In the genomic region with DNA sequence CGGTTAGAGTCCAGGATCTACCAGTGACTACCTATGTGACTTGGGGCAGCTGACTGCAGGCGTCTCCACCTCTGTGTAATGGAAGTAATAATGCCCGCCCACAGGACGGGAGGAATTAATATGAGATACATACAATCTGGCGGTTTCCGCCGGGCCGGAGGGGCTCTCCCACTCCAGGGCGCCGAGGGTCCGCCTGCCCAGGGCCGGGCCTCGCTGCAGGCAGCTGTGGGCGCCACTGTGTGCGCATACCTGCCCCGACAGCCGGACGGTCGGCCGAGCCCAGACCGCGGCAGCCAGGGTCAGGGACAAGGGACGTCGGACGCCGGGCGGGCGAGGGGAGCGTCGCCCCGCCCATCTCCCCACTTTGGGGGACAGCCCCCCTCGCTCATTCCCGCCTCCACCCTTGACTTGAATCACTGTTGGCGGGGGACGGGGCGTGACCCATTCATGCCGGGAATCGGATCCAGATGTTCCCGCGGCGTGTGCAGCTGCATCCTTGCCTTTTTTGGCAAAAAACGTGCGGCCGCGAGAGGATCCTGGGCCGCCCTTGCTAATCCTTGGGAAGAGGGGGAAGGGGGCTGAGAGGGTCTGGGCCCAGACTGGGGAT, we compare ENCODE assay signal across 8 cellular contexts. TPM values are rescaled to one million over a fixed set of nuclear protein-coding genes. Genes with fewer than 3 reads are reported as not detected.
DNase-seq lines count a peak whose midpoint lies in the region; ATAC-seq, FAIRE-seq and TF ChIP-seq lines count a peak whose summit lies in the region.

No MANE protein-coding gene starts in this region.

- no peaks in the 10 kb centered on the region for H3K36me3 ChIP-seq in pancreas

- DNase-seq in stimulated activated CD4-positive, alpha-beta T cell treated with anti-CD3 and anti-CD28 coated beads, Interleukin-4, amount 100 ng/mL, for 24 hours, result peak; percentile 54
- DNase-seq in stimulated activated CD4-positive, alpha-beta T cell treated with anti-CD3 and anti-CD28 coated beads, Interleukin-1b, Interleukin-23, amount 100 ng/mL, for 48 hours, result no peak
- no peak for DNase-seq in activated T-helper 2 cell treated with anti-CD3 and anti-CD28 coated beads, Interferon-gamma antibody, Interleukin-2, Interleukin-4, amounts not matched to agents 10 μg/mL and 5 μg/mL and 100 μg/mL, durations not matched to agents 14 hours and 24 hours and 36 hours (ENCODE audit: low spot score)
- DNase-seq in glutamatergic neuron (peak; percentile 38), pancreas (peak; percentile 54 to 86 (median 72)), DMS114 treated with DMSO at 0.1 percent for 48 hours (lab: John Stamatoyannopoulos, UW; ENCODE audit: unreplicated experiment) (no peak), hippocampal formation (lab: John Stamatoyannopoulos, UW) (no peak), HUDEP-2 (lab: John Stamatoyannopoulos, UW; ENCODE audit: unreplicated experiment in 76 of 76) (no peak)

- TF ChIP-seq CTCF in glutamatergic neuron (IDR thresholded peaks at IDR 0.05; ENCODE audit: partially characterized antibody, unreplicated experiment), result no peak
- TF ChIP-seq CTCF in pancreas (IDR thresholded peaks at IDR 0.05), result no peak

- no peaks in the 10 kb centered on the region for H3K9me3 ChIP-seq in pancreas

- peak overlapping the region; percentile 75 for H3K27ac Mint-ChIP-seq in activated T-helper 2 cell treated with anti-CD3 and anti-CD28 coated beads, Interferon-gamma antibody, Interleukin-2, Interleukin-4, amounts not matched to agents 10 μg/mL and 5 μg/mL and 100 μg/mL, durations not matched to agents 14 hours and 24 hours and 36 hours
- H3K27ac Mint-ChIP-seq in glutamatergic neuron (ENCODE audit: unreplicated experiment), result no peak overlapping the region

- intact Hi-C loops in activated T-helper 2 cell treated with anti-CD3 and anti-CD28 coated beads, Interferon-gamma antibody, Interleukin-2, Interleukin-4, amounts not matched to agents 10 μg/mL and 5 μg/mL and 100 μg/mL, durations not matched to agents 14 hours and 24 hours and 36 hours (cut with micrococcal nuclease), result loop anchor here (10.0 kb wide), 1 partner anchor 521 kb away; the partner anchor contains the start of gene ZC3H12A
- intact Hi-C loops in pancreas (cut with DNase I), result no loop called here

- WGBS in pancreas, 2 donors, result 5 to 6% methylated on average over 34 to 46 of the region's 46 CpGs

- H3K4me3 Mint-ChIP-seq in activated T-helper 2 cell treated with anti-CD3 and anti-CD28 coated beads, Interferon-gamma antibody, Interleukin-2, Interleukin-4, amounts not matched to agents 10 μg/mL and 5 μg/mL and 100 μg/mL, durations not matched to agents 14 hours and 24 hours and 36 hours (ENCODE audit: low read depth), result peak overlapping the region; percentile 54
- H3K4me3 Mint-ChIP-seq in glutamatergic neuron (ENCODE audit: unreplicated experiment), result peak overlapping the region; percentile 69

- H3K27me3 ChIP-seq in pancreas, result no peaks in the 10 kb centered on the region

- no peak for FAIRE-seq in pancreas (lab: Jason Lieb, UNC)

- peaks cover 44% of the 10 kb centered on the region for H3K36me3 Mint-ChIP-seq in activated T-helper 2 cell treated with anti-CD3 and anti-CD28 coated beads, Interferon-gamma antibody, Interleukin-2, Interleukin-4, amounts not matched to agents 10 μg/mL and 5 μg/mL and 100 μg/mL, durations not matched to agents 14 hours and 24 hours and 36 hours (ENCODE audit: low read depth)
- peaks cover 5% of the 10 kb centered on the region for H3K36me3 Mint-ChIP-seq in glutamatergic neuron (ENCODE audit: unreplicated experiment)

- peak overlapping the region; percentile 57 to 83 (median 79) for H3K27ac ChIP-seq in pancreas

- no peaks in the 10 kb centered on the region for H3K9me3 Mint-ChIP-seq in activated T-helper 2 cell treated with anti-CD3 and anti-CD28 coated beads, Interferon-gamma antibody, Interleukin-2, Interleukin-4, amounts not matched to agents 10 μg/mL and 5 μg/mL and 100 μg/mL, durations not matched to agents 14 hours and 24 hours and 36 hours
- peaks cover 4% of the 10 kb centered on the region for H3K9me3 Mint-ChIP-seq in glutamatergic neuron (ENCODE audit: unreplicated experiment)

- peaks cover 4 to 23% (median 10%) of the 10 kb centered on the region in 3 donors for H3K4me1 ChIP-seq in pancreas

- H3K27me3 Mint-ChIP-seq in activated T-helper 2 cell treated with anti-CD3 and anti-CD28 coated beads, Interferon-gamma antibody, Interleukin-2, Interleukin-4, amounts not matched to agents 10 μg/mL and 5 μg/mL and 100 μg/mL, durations not matched to agents 14 hours and 24 hours and 36 hours (ENCODE audit: low read depth), result no peaks in the 10 kb centered on the region
- peaks cover 11% of the 10 kb centered on the region for H3K27me3 Mint-ChIP-seq in glutamatergic neuron (ENCODE audit: unreplicated experiment)

- peaks cover 45% of the 10 kb centered on the region for H3K4me1 Mint-ChIP-seq in activated T-helper 2 cell treated with anti-CD3 and anti-CD28 coated beads, Interferon-gamma antibody, Interleukin-2, Interleukin-4, amounts not matched to agents 10 μg/mL and 5 μg/mL and 100 μg/mL, durations not matched to agents 14 hours and 24 hours and 36 hours (ENCODE audit: low read depth)
- H3K4me1 Mint-ChIP-seq in glutamatergic neuron (ENCODE audit: low read depth, unreplicated experiment), result peaks cover 16% of the 10 kb centered on the region

- ATAC-seq in pancreas, result peak; percentile 65 to 80 (median 72)

- H3K4me3 ChIP-seq in pancreas, result peak overlapping the region; percentile 20 to 56 (median 48)

RNA-seq across cellular contexts. Expression of gene SF3A3, which starts 6.1 kb away (rescaled TPM):
- 105 and 112 TPM in 2 replicates for total RNA-seq in activated T-helper 2 cell treated with anti-CD3 and anti-CD28 coated beads, Interferon-gamma antibody, Interleukin-2, Interleukin-4, amounts not matched to agents 10 μg/mL and 5 μg/mL and 100 μg/mL, durations not matched to agents 14 hours and 24 hours and 36 hours
- total RNA-seq in glutamatergic neuron (ENCODE audit: unreplicated experiment), result 73.0 TPM
- total RNA-seq in pancreas, result 10 to 100 TPM; 13.0 to 24.6 (median 19.4) TPM
- polyA plus RNA-seq in pancreas, result 10 to 100 TPM in 1 of 2 donors, 1 to 10 TPM in 1; 7.9 to 17.0 TPM

RNA-seq across cellular contexts. Expression of gene FHL3, which starts 9.4 kb away (rescaled TPM):
- total RNA-seq in activated T-helper 2 cell treated with anti-CD3 and anti-CD28 coated beads, Interferon-gamma antibody, Interleukin-2, Interleukin-4, amounts not matched to agents 10 μg/mL and 5 μg/mL and 100 μg/mL, durations not matched to agents 14 hours and 24 hours and 36 hours, result 30.1 and 33.3 TPM in 2 replicates
- 20.0 TPM for total RNA-seq in glutamatergic neuron (ENCODE audit: unreplicated experiment)
- 10 to 100 TPM in 1 of 6 donors, 1 to 10 TPM in 5; 7.4 to 11.3 (median 8.3) TPM for total RNA-seq in pancreas
- 1 to 10 TPM; 5.1 to 7.0 TPM for polyA plus RNA-seq in pancreas

RNA-seq across cellular contexts. Expression of gene UTP11, which starts 16.7 kb away (rescaled TPM):
- total RNA-seq in activated T-helper 2 cell treated with anti-CD3 and anti-CD28 coated beads, Interferon-gamma antibody, Interleukin-2, Interleukin-4, amounts not matched to agents 10 μg/mL and 5 μg/mL and 100 μg/mL, durations not matched to agents 14 hours and 24 hours and 36 hours, result 78.8 and 79.0 TPM in 2 replicates
- total RNA-seq in glutamatergic neuron (ENCODE audit: unreplicated experiment), result 34.6 TPM
- 10 to 100 TPM in 5 of 6 donors, 1 to 10 TPM in 1; 7.8 to 16.6 (median 15.2) TPM for total RNA-seq in pancreas
- polyA plus RNA-seq in pancreas, result 10 to 100 TPM in 1 of 2 donors, 1 to 10 TPM in 1; 8.2 to 15.0 TPM

RNA-seq across cellular contexts. Expression of gene INPP5B, which starts 49.0 kb away (rescaled TPM):
- 23.1 and 24.2 TPM in 2 replicates for total RNA-seq in activated T-helper 2 cell treated with anti-CD3 and anti-CD28 coated beads, Interferon-gamma antibody, Interleukin-2, Interleukin-4, amounts not matched to agents 10 μg/mL and 5 μg/mL and 100 μg/mL, durations not matched to agents 14 hours and 24 hours and 36 hours
- total RNA-seq in glutamatergic neuron (ENCODE audit: unreplicated experiment) (19.3 TPM), pancreas (10 to 100 TPM in 5 of 6 donors, 1 to 10 TPM in 1; 7.5 to 16.1 (median 11.9) TPM)
- polyA plus RNA-seq in pancreas, result 10 to 100 TPM; 11.7 to 13.5 TPM

RNA-seq across cellular contexts. Expression of gene POU3F1, which starts 50.7 kb away (rescaled TPM):
- total RNA-seq in activated T-helper 2 cell treated with anti-CD3 and anti-CD28 coated beads, Interferon-gamma antibody, Interleukin-2, Interleukin-4, amounts not matched to agents 10 μg/mL and 5 μg/mL and 100 μg/mL, durations not matched to agents 14 hours and 24 hours and 36 hours, result 0.32 and 0.48 TPM in 2 replicates
- total RNA-seq in glutamatergic neuron (ENCODE audit: unreplicated experiment) (9.3 TPM), pancreas (under 1 TPM in 3 of 6 donors, not detected in 3; 0.08 to 0.57 (median 0.09) TPM)
- under 1 TPM in 1 of 2 donors, not detected in 1; 0.07 TPM for polyA plus RNA-seq in pancreas

Comparison
In these comparisons a context has a peak if more than half of its experiments do, and no peak if none do; other contexts are left out.
1. DNase-seq: peak in stimulated activated CD4-positive, alpha-beta T cell treated with anti-CD3 and anti-CD28 coated beads, Interleukin-4, amount 100 ng/mL, for 24 hours (single experiment), glutamatergic neuron (single experiment) and pancreas (6 of 6); none in stimulated activated CD4-positive, alpha-beta T cell treated with anti-CD3 and anti-CD28 coated beads, Interleukin-1b, Interleukin-23, amount 100 ng/mL, for 48 hours (single experiment), activated T-helper 2 cell treated with anti-CD3 and anti-CD28 coated beads, Interferon-gamma antibody, Interleukin-2, Interleukin-4, amounts not matched to agents 10 μg/mL and 5 μg/mL and 100 μg/mL, durations not matched to agents 14 hours and 24 hours and 36 hours (single experiment), DMS114 treated with DMSO at 0.1 percent for 48 hours (single experiment), hippocampal formation (0 of 2) and HUDEP-2 (0 of 76).